ENCODE assay signal across 21 cellular contexts in the genomic region with DNA sequence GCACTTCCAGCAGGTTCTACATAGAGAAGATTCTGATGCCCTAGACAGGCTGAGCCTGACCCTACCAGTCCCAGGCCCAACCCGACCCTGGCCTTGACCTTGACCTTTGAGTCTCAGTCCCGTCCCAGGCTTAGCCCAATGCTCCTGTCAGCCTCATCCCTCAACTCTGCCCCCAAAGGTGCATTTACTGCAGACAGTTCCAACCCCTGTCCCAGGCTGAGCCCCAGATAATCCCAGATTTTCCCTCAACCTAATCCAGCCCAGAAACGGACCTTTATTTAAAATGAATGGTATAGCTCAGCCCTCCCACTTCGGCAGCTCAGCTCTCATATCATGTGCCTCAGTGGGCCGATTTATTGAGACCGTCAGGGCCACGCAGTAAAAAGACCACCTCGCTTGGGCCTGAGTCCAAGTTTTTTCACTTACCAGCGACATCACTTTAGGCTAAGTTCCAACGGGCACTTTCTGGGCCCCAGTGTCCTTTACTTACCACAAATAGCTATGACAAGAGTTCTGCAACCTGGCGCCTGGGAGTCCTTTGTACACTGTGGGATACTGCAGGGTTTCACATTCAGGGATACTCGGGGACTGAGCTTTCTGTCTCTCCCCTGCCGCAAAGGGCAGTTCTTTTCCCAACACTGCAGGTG.
"Had no signal": no experiment of that assay in that cellular context is flagged by ENCODE, and none has a peak within 500 bp of the region (broad histone marks: within the 10 kb centered on the region; RNA-seq: fewer than 3 reads in every experiment).

No MANE protein-coding gene starts in this region.

- DNase-seq: effector memory CD8-positive, alpha-beta T cell; esophagus squamous epithelium; foreskin fibroblast; glutamatergic neuron; islet precursor cell; mammary epithelial cell; mucosa of descending colon; naive thymus-derived CD8-positive, alpha-beta T cell; posterior cingulate gyrus; stimulated activated CD4-positive, alpha-beta T cell treated with anti-CD3 and anti-CD28 coated beads, Interleukin-2, amount 100 ng/mL, for 24 hours; stimulated activated CD4-positive, alpha-beta T cell treated with anti-CD3 and anti-CD28 coated beads, Interleukin-4, amount 100 ng/mL, for 4 hours; stimulated activated naive CD4-positive, alpha-beta T cell; stomach; transverse colon had no signal

- FAIRE-seq: colon, urothelium cell line had no signal

- H3K9me3 Mint-ChIP-seq: dendritic cell treated with granulocyte-macrophage colony-stimulating factor and Interleukin-4, amounts not matched to agents 40 ng/mL and 50 ng/mL, for 4 days; effector memory CD8-positive, alpha-beta T cell; naive thymus-derived CD8-positive, alpha-beta T cell had no signal

- ATAC-seq: effector memory CD8-positive, alpha-beta T cell; gastroesophageal sphincter; left lobe of liver; mucosa of descending colon; naive thymus-derived CD8-positive, alpha-beta T cell; sciatic nerve had no signal

- H3K4me3 ChIP-seq: esophagus squamous epithelium, gastroesophageal sphincter, mucosa of descending colon, stomach, thoracic aorta, transverse colon had no signal

- H3K27ac ChIP-seq: esophagus squamous epithelium, gastroesophageal sphincter, stomach, thoracic aorta, transverse colon had no signal

- H3K4me3 Mint-ChIP-seq: dendritic cell treated with granulocyte-macrophage colony-stimulating factor and Interleukin-4, amounts not matched to agents 40 ng/mL and 50 ng/mL, for 4 days; effector memory CD8-positive, alpha-beta T cell; naive thymus-derived CD8-positive, alpha-beta T cell had no signal

- H3K36me3 Mint-ChIP-seq: naive thymus-derived CD8-positive, alpha-beta T cell had no signal

- H3K36me3 ChIP-seq: esophagus squamous epithelium, gastroesophageal sphincter, stomach, thoracic aorta, transverse colon had no signal

- H3K9me3 ChIP-seq: esophagus squamous epithelium, gastroesophageal sphincter, mucosa of descending colon, stomach, thoracic aorta, transverse colon had no signal

- H3K4me1 ChIP-seq: esophagus squamous epithelium, gastroesophageal sphincter, stomach, transverse colon had no signal

- H3K27ac Mint-ChIP-seq: dendritic cell treated with granulocyte-macrophage colony-stimulating factor and Interleukin-4, amounts not matched to agents 40 ng/mL and 50 ng/mL, for 4 days; effector memory CD8-positive, alpha-beta T cell had no signal
